ENCODE assay signal across 8 cellular contexts in the genomic region with DNA sequence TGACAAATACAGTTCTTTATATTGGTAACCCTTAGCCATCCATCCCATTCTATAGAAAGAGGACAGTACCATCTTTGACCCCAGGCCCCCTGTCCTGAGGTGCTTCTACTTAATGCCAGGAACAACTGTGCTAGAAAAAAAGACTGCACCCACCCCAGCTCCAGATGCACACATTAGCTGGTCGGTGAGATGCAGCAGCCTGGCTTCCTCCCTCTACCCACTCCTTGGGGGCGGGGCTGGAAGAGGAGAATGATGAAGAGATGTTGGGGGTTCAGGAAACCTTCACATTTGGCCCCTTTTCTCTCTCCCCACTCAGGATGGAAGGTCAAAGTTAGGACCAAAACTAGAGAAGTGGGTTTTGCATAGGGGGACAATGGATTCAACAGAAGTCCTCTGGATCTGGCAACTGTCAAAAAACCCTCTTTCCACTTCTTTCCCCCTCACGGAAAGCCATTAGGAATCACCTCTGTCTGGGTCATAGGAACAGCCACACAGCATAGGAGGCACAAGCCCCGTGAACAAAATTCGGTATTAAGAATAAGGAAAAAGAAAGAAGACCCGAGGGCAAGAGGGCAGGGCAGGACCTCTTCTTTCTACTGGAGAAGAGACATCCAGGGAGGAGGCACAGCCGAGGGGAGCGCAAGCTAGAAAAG. TPM values are rescaled to one million over a fixed set of nuclear protein-coding genes. Genes with fewer than 3 reads are reported as not detected.
DNase-seq lines count a peak whose midpoint lies in the region; ATAC-seq and TF ChIP-seq lines count a peak whose summit lies in the region.

No MANE protein-coding gene starts in this region.

- H3K9me3 ChIP-seq in iPS-20b (ENCODE audit: insufficient read depth, low read depth, low read length) (no peaks in the 10 kb centered on the region), stomach (no peaks in the 10 kb centered on the region)

- H3K9ac ChIP-seq in iPS-20b (ENCODE audit: low read depth, low read length), result peak overlapping the region; percentile 13; the same call in 1 of the 2 replicates

- no peak for TF ChIP-seq POLR2A in stomach (IDR thresholded peaks at IDR 0.05)

- H3K27ac Mint-ChIP-seq in activated T-cell treated with anti-CD3 and anti-CD28 coated beads, Interleukin-2, amount 50 U/mL, for 24 hours, result peak overlapping the region; percentile 73
- peak overlapping the region; percentile 58 for H3K27ac Mint-ChIP-seq in activated CD8-positive, alpha-beta T cell treated with anti-CD3 and anti-CD28 coated beads for 36 hours

- no peak for DNase-seq in activated T-cell treated with anti-CD3 and anti-CD28 coated beads, Interleukin-2, amount 50 U/mL, for 24 hours
- DNase-seq in activated T-cell treated with anti-CD3 and anti-CD28 coated beads for 4 hours (no peak), stomach (no peak), GM19240 (ENCODE audit: insufficient read length, low spot score) (no peak)
- DNase-seq in activated CD8-positive, alpha-beta T cell treated with anti-CD3 and anti-CD28 coated beads for 36 hours, result peak; percentile 52

- H3K4me3 ChIP-seq in iPS-20b (ENCODE audit: low read length) (peak overlapping the region; percentile 66), stomach (peak overlapping the region; percentile 48 to 55 (median 54))

- peaks cover 56% of the 10 kb centered on the region for H3K27me3 Mint-ChIP-seq in activated T-cell treated with anti-CD3 and anti-CD28 coated beads, Interleukin-2, amount 50 U/mL, for 24 hours
- peaks cover 37% of the 10 kb centered on the region for H3K27me3 Mint-ChIP-seq in activated CD8-positive, alpha-beta T cell treated with anti-CD3 and anti-CD28 coated beads for 36 hours

- H3K4me1 ChIP-seq in iPS-20b (ENCODE audit: insufficient read depth, low read length) (peaks cover 6% of the 10 kb centered on the region), stomach (peaks cover 18 to 28% (median 20%) of the 10 kb centered on the region in 4 donors)

- CTCF ChIA-PET in activated CD8-positive, alpha-beta T cell treated with anti-CD3 and anti-CD28 coated beads for 36 hours (lab: Charles Lee), result interaction anchor here (0.9 to 1.2 kb wide), 4 partner anchors 13 to 46 kb away, joined by 3 to 7 read pairs (median 3); no protein-coding TSS in a partner anchor

- H3K27ac ChIP-seq in iPS-20b (ENCODE audit: low read length) (no peak overlapping the region), stomach (peak overlapping the region in 1 of 5 donors; percentile 70)

- no peak for TF ChIP-seq CTCF in activated CD8-positive, alpha-beta T cell treated with anti-CD3 and anti-CD28 coated beads for 36 hours (IDR thresholded peaks at IDR 0.05)
- no peak for TF ChIP-seq CTCF in stomach (IDR thresholded peaks at IDR 0.05)

- intact Hi-C loops in activated CD8-positive, alpha-beta T cell treated with anti-CD3 and anti-CD28 coated beads for 36 hours (cut with micrococcal nuclease), result no loop called here
- intact Hi-C loops in stomach (cut with DNase I; ENCODE audit: low total_unique reads), result no loop called here

- peak overlapping the region; percentile 64 for H3K4me3 Mint-ChIP-seq in activated T-cell treated with anti-CD3 and anti-CD28 coated beads, Interleukin-2, amount 50 U/mL, for 24 hours
- H3K4me3 Mint-ChIP-seq in activated CD8-positive, alpha-beta T cell treated with anti-CD3 and anti-CD28 coated beads for 36 hours, result peak overlapping the region; percentile 69

- TF ChIP-seq EP300 in stomach (IDR thresholded peaks at IDR 0.05), result no peak

- H3K27me3 ChIP-seq in iPS-20b (ENCODE audit: insufficient read depth, low read length), result peaks cover 80% of the 10 kb centered on the region
- peaks cover 0 to 30% (median 28%) of the 10 kb centered on the region in 3 donors for H3K27me3 ChIP-seq in stomach

- H3K4me1 Mint-ChIP-seq in activated T-cell treated with anti-CD3 and anti-CD28 coated beads, Interleukin-2, amount 50 U/mL, for 24 hours (ENCODE audit: low read depth), result peaks cover 27% of the 10 kb centered on the region
- H3K4me1 Mint-ChIP-seq in activated CD8-positive, alpha-beta T cell treated with anti-CD3 and anti-CD28 coated beads for 36 hours (ENCODE audit: low read depth), result peaks cover 26% of the 10 kb centered on the region

- 8 to 14% (median 11%) methylated on average over 8 of the region's 8 CpGs for WGBS in stomach, 5 donors

- no peaks in the 10 kb centered on the region for H3K9me3 Mint-ChIP-seq in activated T-cell treated with anti-CD3 and anti-CD28 coated beads, Interleukin-2, amount 50 U/mL, for 24 hours
- H3K9me3 Mint-ChIP-seq in activated CD8-positive, alpha-beta T cell treated with anti-CD3 and anti-CD28 coated beads for 36 hours, result no peaks in the 10 kb centered on the region

- POLR2A ChIA-PET in activated CD8-positive, alpha-beta T cell treated with anti-CD3 and anti-CD28 coated beads for 36 hours (lab: Charles Lee), result interaction anchor here (0.8 kb wide), 1 partner anchor 157 kb away, joined by 3 read pairs; no protein-coding TSS in a partner anchor

- H3K36me3 ChIP-seq in iPS-20b (ENCODE audit: insufficient read depth, low read depth, low read length) (no peaks in the 10 kb centered on the region), stomach (no peaks in the 10 kb centered on the region)

- no peaks in the 10 kb centered on the region for H3K36me3 Mint-ChIP-seq in activated T-cell treated with anti-CD3 and anti-CD28 coated beads, Interleukin-2, amount 50 U/mL, for 24 hours (ENCODE audit: low read depth)
- H3K36me3 Mint-ChIP-seq in activated CD8-positive, alpha-beta T cell treated with anti-CD3 and anti-CD28 coated beads for 36 hours (ENCODE audit: low read depth), result no peaks in the 10 kb centered on the region

- ATAC-seq in activated CD8-positive, alpha-beta T cell treated with anti-CD3 and anti-CD28 coated beads for 36 hours, result no peak
- ATAC-seq in GM18511 (IDR thresholded peaks at IDR 0.05; ENCODE audit: unreplicated experiment) (no peak), HG02938 (IDR thresholded peaks at IDR 0.05; ENCODE audit: unreplicated experiment) (no peak)

RNA-seq across cellular contexts. Expression of a gene that starts 0.8 kb away (rescaled TPM):
- 1 to 10 TPM; 1.1 to 2.2 TPM for total RNA-seq in activated CD8-positive, alpha-beta T cell treated with anti-CD3 and anti-CD28 coated beads for 36 hours
- total RNA-seq in stomach, result 1 to 10 TPM in 3 of 5 donors, not detected in 2; 1.8 to 3.9 (median 2.2) TPM
- polyA plus RNA-seq in stomach, result 1 to 10 TPM in 1 of 3 donors, under 1 TPM in 2; 0.33 to 1.5 (median 0.81) TPM

RNA-seq across cellular contexts. Expression of a gene that starts 38.8 kb away (rescaled TPM):
- 10 to 100 TPM; 14.6 to 16.3 TPM for total RNA-seq in activated CD8-positive, alpha-beta T cell treated with anti-CD3 and anti-CD28 coated beads for 36 hours
- total RNA-seq in stomach, result 10 to 100 TPM in 3 of 5 donors, 1 to 10 TPM in 1, under 1 TPM in 1; 0.58 to 74.4 (median 30.7) TPM
- polyA plus RNA-seq in stomach, result 10 to 100 TPM; 24.3 to 33.9 (median 31.0) TPM
